ENCODE assay signal across 13 cellular contexts in the genomic region with DNA sequence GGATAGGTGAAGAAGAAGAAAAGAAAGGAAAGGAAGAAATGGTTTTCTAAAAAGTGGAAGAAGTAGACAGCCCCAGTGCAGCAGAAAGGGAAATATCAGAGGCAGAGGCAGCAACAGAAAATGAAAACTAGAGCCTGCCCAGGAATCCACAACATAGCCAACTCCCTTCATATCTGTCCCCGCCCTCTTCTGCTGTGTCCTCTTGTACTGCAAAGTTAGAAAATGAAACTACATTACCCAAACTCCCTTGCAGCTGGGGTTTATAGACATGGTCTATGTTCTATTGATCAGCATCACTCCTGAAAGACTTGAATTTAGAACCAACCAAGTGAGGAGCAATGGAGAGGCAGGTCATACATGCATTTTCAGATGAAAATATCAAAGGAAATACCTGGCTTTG.
A peak's percentile ranks its signal among the peaks of the same experiment; 100 is the strongest.
DNase-seq lines count a peak whose midpoint lies in the region; ATAC-seq and TF ChIP-seq lines count a peak whose summit lies in the region.
"Had no signal": no experiment of that assay in that cellular context is flagged by ENCODE, and none has a peak within 500 bp of the region (broad histone marks: within the 10 kb centered on the region; RNA-seq: fewer than 3 reads in every experiment).

No MANE protein-coding gene starts in this region.

- no peaks in the 10 kb centered on the region for H3K4me1 ChIP-seq in left lung

- peak; percentile 25 for DNase-seq in Daoy (ENCODE audit: low read depth)
- peak; percentile 10 for DNase-seq in SK-MEL-5 (ENCODE audit: low read depth, low spot score)
- no peak for DNase-seq in left lung
- DNase-seq in activated T-cell treated with anti-CD3 and anti-CD28 coated beads, Interleukin-2, amount 50 U/mL, for 1 hour = no peak
- no peak for DNase-seq in cerebellar nuclear complex (lab: John Stamatoyannopoulos, UW)
- DNase-seq: effector CD4-positive, alpha-beta T cell; hippocampal formation; mesendoderm; NCI-H2029; tibial artery had no signal

- in situ Hi-C loops in SK-MEL-5 (cut with HindIII; ENCODE audit: low pct_unique_long_range_greater_than_20kb, low sequenced_read_pairs) = no loop called here

- no peaks in the 10 kb centered on the region for H3K9me3 ChIP-seq in left lung
- H3K9me3 ChIP-seq: tibial artery had no signal

- H3K36me3 ChIP-seq in left lung = no peaks in the 10 kb centered on the region
- H3K36me3 ChIP-seq: tibial artery had no signal

- no peak overlapping the region for H3K27ac ChIP-seq in left lung
- H3K27ac ChIP-seq: tibial artery had no signal

- TF ChIP-seq CTCF in left lung (IDR thresholded peaks at IDR 0.05) = no peak

- H3K27me3 ChIP-seq in left lung = no peaks in the 10 kb centered on the region
- H3K27me3 ChIP-seq: tibial artery had no signal

- ATAC-seq in HG02588 (IDR thresholded peaks at IDR 0.05; ENCODE audit: unreplicated experiment) (peak; percentile 45), left lung (peak; percentile 84), HG03521 (IDR thresholded peaks at IDR 0.05; ENCODE audit: unreplicated experiment) (no peak), GM19351 (IDR thresholded peaks at IDR 0.05; ENCODE audit: unreplicated experiment) (no peak)

- no peak overlapping the region for H3K4me3 ChIP-seq in left lung
- H3K4me3 ChIP-seq: tibial artery had no signal

- intact Hi-C loops in left lung (cut with DNase I) = no loop called here

Comparison
In these comparisons a context has a peak if more than half of its experiments do, and no peak if none do; other contexts are left out.
1. DNase-seq: peak in Daoy (single experiment) and SK-MEL-5 (single experiment); none in left lung (0 of 2), activated T-cell treated with anti-CD3 and anti-CD28 coated beads, Interleukin-2, amount 50 U/mL, for 1 hour (single experiment) and cerebellar nuclear complex (0 of 2).
2. ATAC-seq: peak in HG02588 (single experiment) and left lung (single experiment); none in HG03521 (single experiment) and GM19351 (single experiment).